Comparison of ENCODE assay signal across 15 cellular contexts in genomic region chr11:19972091-19972490, GRCh38.
"Had no signal": no experiment of that assay in that cellular context is flagged by ENCODE, and none has a peak within 500 bp of the region (broad histone marks: within the 10 kb centered on the region; RNA-seq: fewer than 3 reads in every experiment).

No MANE protein-coding gene starts in this region.

- H3K36me3 ChIP-seq: breast epithelium, thyroid gland had no signal

- DNase-seq: activated CD4-positive, alpha-beta memory T cell treated with anti-CD3 and anti-CD28 coated beads for 36 hours; activated CD4-positive, alpha-beta T cell treated with anti-CD3 and anti-CD28 coated beads for 48 hours; activated naive CD4-positive, alpha-beta T cell treated with Interleukin-2 at 50 U/mL for 16 hours; activated naive CD8-positive, alpha-beta T cell treated with anti-CD3 and anti-CD28 coated beads, Interleukin-2, amount 10 ng/mL, durations not matched to agents 7 days and 5 days; activated T-cell treated with anti-CD3 and anti-CD28 coated beads, Interleukin-2, amount 50 U/mL, for 48 hours; amniotic stem cell; hippocampal formation; retina; stimulated activated CD4-positive, alpha-beta T cell treated with anti-CD3 and anti-CD28 coated beads, Interleukin-1b, Interleukin-23, amount 100 ng/mL, for 48 hours; substantia nigra; SW 1271; T-helper 17 cell; thyroid gland had no signal

- H3K27me3 ChIP-seq: breast epithelium, thyroid gland had no signal

- H3K9me3 ChIP-seq: breast epithelium, thyroid gland had no signal

- H3K4me3 ChIP-seq: breast epithelium, thyroid gland had no signal

- ATAC-seq: T-helper 17 cell had no signal

- H3K27ac ChIP-seq: breast epithelium, epithelial cell of prostate, thyroid gland had no signal

- H3K4me1 ChIP-seq: breast epithelium had no signal
